Comparison of ENCODE assay signal across 15 cellular contexts in genomic region chr6:119116712-119117281, GRCh38. TPM values are rescaled to one million over a fixed set of nuclear protein-coding genes. Genes with fewer than 3 reads are reported as not detected.
DNase-seq lines count a peak whose midpoint lies in the region; TF ChIP-seq lines count a peak whose summit lies in the region.
"Had no signal": no experiment of that assay in that cellular context is flagged by ENCODE, and none has a peak within 500 bp of the region (broad histone marks: within the 10 kb centered on the region; RNA-seq: fewer than 3 reads in every experiment).

No MANE protein-coding gene starts in this region.

- H3K4me2 ChIP-seq in MM.1S (ENCODE audit: low read depth, low read length) (no peak overlapping the region), smooth muscle cell (no peak overlapping the region)

- TF ChIP-seq EP300 in sigmoid colon (IDR thresholded peaks at IDR 0.05) = no peak

- H3K4me1 Mint-ChIP-seq in activated CD4-positive, alpha-beta T cell treated with anti-CD3 and anti-CD28 coated beads, Interleukin-2, amount 10 ng/mL, durations not matched to agents 24 days and 14 days = peaks cover 1% of the 10 kb centered on the region
- peaks cover 38% of the 10 kb centered on the region for H3K4me1 Mint-ChIP-seq in endothelial cell (ENCODE audit: unreplicated experiment)
- H3K4me1 Mint-ChIP-seq: immature natural killer cell; naive thymus-derived CD8-positive, alpha-beta T cell had no signal

- intact Hi-C loops in activated CD4-positive, alpha-beta T cell treated with anti-CD3 and anti-CD28 coated beads, Interleukin-2, amount 10 ng/mL, durations not matched to agents 24 days and 14 days (cut with micrococcal nuclease) = loop anchor here (10.0 kb wide), 2 partner anchors 562 to 1142 kb away; no protein-coding TSS in a partner anchor
- intact Hi-C loops in sigmoid colon (cut with DNase I) = no loop called here

- H3K36me3 Mint-ChIP-seq in activated CD4-positive, alpha-beta T cell treated with anti-CD3 and anti-CD28 coated beads, Interleukin-2, amount 10 ng/mL, durations not matched to agents 24 days and 14 days (ENCODE audit: low read depth) = no peaks in the 10 kb centered on the region
- no peaks in the 10 kb centered on the region for H3K36me3 Mint-ChIP-seq in endothelial cell (ENCODE audit: low read depth, unreplicated experiment)
- H3K36me3 Mint-ChIP-seq: immature natural killer cell; naive thymus-derived CD8-positive, alpha-beta T cell had no signal

- no peaks in the 10 kb centered on the region for H4K20me1 ChIP-seq in MM.1S (ENCODE audit: insufficient read depth, low read length)
- H4K20me1 ChIP-seq in smooth muscle cell (ENCODE audit: low read depth) = no peaks in the 10 kb centered on the region

- no peaks in the 10 kb centered on the region for H3K36me3 ChIP-seq in MM.1S (replicated peaks; ENCODE audit: insufficient read depth, low read length)
- H3K36me3 ChIP-seq in smooth muscle cell (ENCODE audit: low read depth) = no peaks in the 10 kb centered on the region
- H3K36me3 ChIP-seq in sigmoid colon = no peaks in the 10 kb centered on the region
- H3K36me3 ChIP-seq: tibial nerve had no signal

- no peaks in the 10 kb centered on the region for H3K9me3 Mint-ChIP-seq in activated CD4-positive, alpha-beta T cell treated with anti-CD3 and anti-CD28 coated beads, Interleukin-2, amount 10 ng/mL, durations not matched to agents 24 days and 14 days
- no peaks in the 10 kb centered on the region for H3K9me3 Mint-ChIP-seq in endothelial cell (ENCODE audit: unreplicated experiment)
- H3K9me3 Mint-ChIP-seq: immature natural killer cell; naive thymus-derived CD8-positive, alpha-beta T cell had no signal

- H3K9ac ChIP-seq in MM.1S (ENCODE audit: low read length) (no peak overlapping the region), smooth muscle cell (ENCODE audit: low read depth) (no peak overlapping the region)

- H3K9me2 ChIP-seq in MM.1S (replicated peaks; ENCODE audit: insufficient read depth, low read length) = no peaks in the 10 kb centered on the region

- no peaks in the 10 kb centered on the region for H3K79me2 ChIP-seq in MM.1S (ENCODE audit: low read length)
- H3K79me2 ChIP-seq in smooth muscle cell (ENCODE audit: low read depth) = no peaks in the 10 kb centered on the region

- peak; percentile 46 for TF ChIP-seq CTCF in MM.1S (IDR thresholded peaks at IDR 0.05; ENCODE audit: low read length)
- peak; percentile 90 for TF ChIP-seq CTCF in endothelial cell (IDR thresholded peaks at IDR 0.05; ENCODE audit: unreplicated experiment)
- TF ChIP-seq CTCF in smooth muscle cell (IDR thresholded peaks at IDR 0.05; ENCODE audit: borderline replicate concordance, insufficient read depth, poor library complexity, severe bottlenecking) = peak; percentile 30
- no peak for TF ChIP-seq CTCF in sigmoid colon (IDR thresholded peaks at IDR 0.05)

- peak; percentile 8 to 20 for DNase-seq in activated CD4-positive, alpha-beta T cell treated with anti-CD3 and anti-CD28 coated beads, Interleukin-2, amount 50 U/mL, for 48 hours
- DNase-seq in activated CD4-positive, alpha-beta T cell treated with anti-CD3 and anti-CD28 coated beads, Interleukin-2, amount 10 ng/mL, durations not matched to agents 24 days and 14 days = no peak
- DNase-seq in MM.1S (no peak), endothelial cell (ENCODE audit: low spot score) (peak; percentile 43), smooth muscle cell (lab: John Stamatoyannopoulos, UW; ENCODE audit: unreplicated experiment) (no peak), KG1 (lab: John Stamatoyannopoulos, UW) (no peak), NCI-H1436 (lab: John Stamatoyannopoulos, UW) (no peak), sigmoid colon (no peak)
- DNase-seq: activated T-cell treated with anti-CD3 and anti-CD28 coated beads, Interleukin-2, amount 50 U/mL, for 48 hours; immature natural killer cell; naive thymus-derived CD8-positive, alpha-beta T cell; small intestine had no signal

- no peak overlapping the region for H3K4me3 ChIP-seq in MM.1S (ENCODE audit: low read length)
- H3K4me3 ChIP-seq in smooth muscle cell = no peak overlapping the region
- no peak overlapping the region for H3K4me3 ChIP-seq in sigmoid colon
- H3K4me3 ChIP-seq: tibial nerve had no signal

- H3K9me3 ChIP-seq in MM.1S (replicated peaks; ENCODE audit: insufficient read depth, low read length) (no peaks in the 10 kb centered on the region), smooth muscle cell (replicated peaks; ENCODE audit: low read depth) (no peaks in the 10 kb centered on the region), sigmoid colon (no peaks in the 10 kb centered on the region)
- H3K9me3 ChIP-seq: tibial nerve had no signal

- H3K27ac Mint-ChIP-seq in activated CD4-positive, alpha-beta T cell treated with anti-CD3 and anti-CD28 coated beads, Interleukin-2, amount 10 ng/mL, durations not matched to agents 24 days and 14 days = no peak overlapping the region
- peak overlapping the region; percentile 78 for H3K27ac Mint-ChIP-seq in endothelial cell (ENCODE audit: unreplicated experiment)
- H3K27ac Mint-ChIP-seq: immature natural killer cell; naive thymus-derived CD8-positive, alpha-beta T cell had no signal

- no peak overlapping the region for H3K4me3 Mint-ChIP-seq in activated CD4-positive, alpha-beta T cell treated with anti-CD3 and anti-CD28 coated beads, Interleukin-2, amount 10 ng/mL, durations not matched to agents 24 days and 14 days
- peak overlapping the region; percentile 48 for H3K4me3 Mint-ChIP-seq in endothelial cell (ENCODE audit: unreplicated experiment)
- H3K4me3 Mint-ChIP-seq: immature natural killer cell; naive thymus-derived CD8-positive, alpha-beta T cell had no signal

- H3K4me1 ChIP-seq in MM.1S (ENCODE audit: low read length) = peaks cover 8% of the 10 kb centered on the region; the same call in 1 of the 2 replicates
- no peaks in the 10 kb centered on the region for H3K4me1 ChIP-seq in smooth muscle cell (ENCODE audit: low read depth)
- no peaks in the 10 kb centered on the region for H3K4me1 ChIP-seq in sigmoid colon
- H3K4me1 ChIP-seq: tibial nerve had no signal

- no peak overlapping the region for H2AFZ ChIP-seq in MM.1S (ENCODE audit: low read length)
- no peak overlapping the region for H2AFZ ChIP-seq in smooth muscle cell (ENCODE audit: low read depth)

- H3F3A ChIP-seq in MM.1S (ENCODE audit: insufficient read depth, low read length) = no peaks in the 10 kb centered on the region
- no peaks in the 10 kb centered on the region for H3F3A ChIP-seq in smooth muscle cell (ENCODE audit: low read depth)

- 88% methylated on average over 3 of the region's 3 CpGs for WGBS in smooth muscle cell (ENCODE audit: low lambda C conversion rate)
- 68 to 84% methylated on average over 3 of the region's 3 CpGs for WGBS in sigmoid colon, 2 donors

- no peaks in the 10 kb centered on the region for H3K27me3 ChIP-seq in MM.1S (replicated peaks; ENCODE audit: insufficient read depth, low read length)
- no peaks in the 10 kb centered on the region for H3K27me3 ChIP-seq in smooth muscle cell (ENCODE audit: low read depth)
- no peaks in the 10 kb centered on the region for H3K27me3 ChIP-seq in sigmoid colon
- H3K27me3 ChIP-seq: tibial nerve had no signal

- H3K27ac ChIP-seq in MM.1S (ENCODE audit: low read length) (no peak overlapping the region), smooth muscle cell (ENCODE audit: low read depth) (no peak overlapping the region), sigmoid colon (no peak overlapping the region)
- H3K27ac ChIP-seq: epithelial cell of prostate, RWPE1, tibial nerve had no signal

- peaks cover 8% of the 10 kb centered on the region for H3K27me3 Mint-ChIP-seq in activated CD4-positive, alpha-beta T cell treated with anti-CD3 and anti-CD28 coated beads, Interleukin-2, amount 10 ng/mL, durations not matched to agents 24 days and 14 days
- peaks cover 3% of the 10 kb centered on the region for H3K27me3 Mint-ChIP-seq in endothelial cell (ENCODE audit: unreplicated experiment)

- no peak for TF ChIP-seq POLR2A in sigmoid colon (IDR thresholded peaks at IDR 0.05)

RNA-seq across cellular contexts. Expression of gene FAM184A, which starts 38.3 kb away (rescaled TPM):
- total RNA-seq in activated CD4-positive, alpha-beta T cell treated with anti-CD3 and anti-CD28 coated beads, Interleukin-2, amount 10 ng/mL, durations not matched to agents 24 days and 14 days = 7.5 and 9.0 TPM in 2 replicates
- total RNA-seq in endothelial cell (ENCODE audit: unreplicated experiment) (134 TPM), smooth muscle cell (0.22 and 0.31 TPM in 2 replicates), sigmoid colon (1 to 10 TPM; 3.9 to 8.7 (median 5.3) TPM)
- polyA plus RNA-seq in smooth muscle cell (0.23 and 0.50 TPM in 2 replicates), sigmoid colon (1 to 10 TPM in 1 of 3 donors, under 1 TPM in 2; 0.60 to 1.5 (median 0.92) TPM)

Comparison
In these comparisons a context has a peak if more than half of its experiments do, and no peak if none do; other contexts are left out.
1. DNase-seq: peak in activated CD4-positive, alpha-beta T cell treated with anti-CD3 and anti-CD28 coated beads, Interleukin-2, amount 50 U/mL, for 48 hours (2 of 2) and endothelial cell (single experiment); none in activated CD4-positive, alpha-beta T cell treated with anti-CD3 and anti-CD28 coated beads, Interleukin-2, amount 10 ng/mL, durations not matched to agents 24 days and 14 days (single experiment), MM.1S (single experiment), smooth muscle cell (single experiment), KG1 (single experiment), NCI-H1436 (single experiment) and sigmoid colon (single experiment).
2. CTCF ChIP-seq: peak in MM.1S (single experiment), endothelial cell (single experiment) and smooth muscle cell (single experiment); none in sigmoid colon (0 of 4).
3. RNA of gene FAM184A, which starts 38.3 kb away (total RNA-seq): 134 TPM in endothelial cell (single experiment); 7.5 to 9.0 TPM in activated CD4-positive, alpha-beta T cell treated with anti-CD3 and anti-CD28 coated beads, Interleukin-2, amount 10 ng/mL, durations not matched to agents 24 days and 14 days, 3.9 to 8.7 TPM in sigmoid colon and 0.22 to 0.31 TPM in smooth muscle cell; every median in the first group is over 10 times any median in the second.